13 cellular contexts compared by ENCODE assay signal in the genomic region with DNA sequence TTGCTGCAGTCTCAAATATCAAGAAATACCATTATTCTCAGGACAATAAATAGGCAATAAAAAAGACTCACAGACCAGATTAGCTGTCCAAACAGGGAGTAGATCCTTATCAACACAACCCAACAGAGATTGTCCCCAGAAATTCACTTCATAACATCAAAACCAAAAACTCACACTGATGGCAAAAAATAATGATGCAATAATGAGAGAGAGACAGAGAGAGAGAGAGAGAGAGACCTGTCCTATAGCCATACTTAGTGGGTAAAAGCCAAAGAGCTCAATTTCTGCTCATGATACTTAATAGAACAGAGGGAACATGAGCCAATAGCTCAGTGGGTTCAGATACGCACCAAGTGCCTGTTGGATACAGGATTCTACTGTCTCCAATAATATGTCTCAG.
A peak's percentile ranks its signal among the peaks of the same experiment; 100 is the strongest.
DNase-seq lines count a peak whose midpoint lies in the region; ATAC-seq, FAIRE-seq and TF ChIP-seq lines count a peak whose summit lies in the region.
"Had no signal": no experiment of that assay in that cellular context is flagged by ENCODE, and none has a peak within 500 bp of the region (broad histone marks: within the 10 kb centered on the region; RNA-seq: fewer than 3 reads in every experiment).

No MANE protein-coding gene starts in this region.

- no peak for TF ChIP-seq RAD21 in A549 (conservative IDR thresholded peaks at IDR 0.05 in 1 of 2, IDR thresholded peaks at IDR 0.05 in 1 of 2)

- TF ChIP-seq EP300 in A549 (IDR thresholded peaks at IDR 0.05): no peak

- CTCF ChIA-PET in A549 (lab: Yijun Ruan, JAX): interaction anchor here (0.9 kb wide), 1 partner anchor 17 kb away, joined by 3 read pairs; no protein-coding TSS in a partner anchor

- H3K9me3 Mint-ChIP-seq in GM23338 (no peaks in the 10 kb centered on the region), type B pancreatic cell (peaks cover 4% of the 10 kb centered on the region)
- H3K9me3 Mint-ChIP-seq: CD8-positive, alpha-beta T cell had no signal

- H3K27ac ChIP-seq in A549 (peak overlapping the region in 1 of 2 experiments; percentile 56; a peak in 3 of 6 replicates), GM23338 (ENCODE audit: low read depth) (no peak overlapping the region), Peyer's patch (no peak overlapping the region)

- H3K36me3 ChIP-seq in GM23338 (ENCODE audit: insufficient read depth): no peaks in the 10 kb centered on the region
- H3K36me3 ChIP-seq in MG63: no peaks in the 10 kb centered on the region
- no peaks in the 10 kb centered on the region for H3K36me3 ChIP-seq in Peyer's patch

- DNase-seq in A549 (ENCODE audit: low read depth in 1 of 2, low spot score in 1 of 2) (no peak), GM23338 (ENCODE audit: low spot score) (no peak), NAMALWA (ENCODE audit: low spot score) (peak; percentile 40), type B pancreatic cell (ENCODE audit: extremely low spot score, unreplicated experiment) (no peak), MG63 (no peak), GM19239 (ENCODE audit: insufficient read length, low spot score) (no peak), Peyer's patch (no peak)
- DNase-seq: CD8-positive, alpha-beta T cell; COR-L47; DMS53; GF-D8 had no signal

- H3K27me3 ChIP-seq in GM23338 (ENCODE audit: insufficient read depth) (no peaks in the 10 kb centered on the region), MG63 (no peaks in the 10 kb centered on the region; the same call in 1 of the 2 replicates), Peyer's patch (no peaks in the 10 kb centered on the region)

- H3F3A ChIP-seq in GM23338 (replicated peaks; ENCODE audit: low read depth): no peaks in the 10 kb centered on the region

- H3K4me1 Mint-ChIP-seq in GM23338: no peaks in the 10 kb centered on the region
- no peaks in the 10 kb centered on the region for H3K4me1 Mint-ChIP-seq in type B pancreatic cell (ENCODE audit: unreplicated experiment)

- H3K4me1 ChIP-seq in A549 (0 out of 3 replicates have a peak, but pooled peaks cover 4% of the 10 kb centered on the region), GM23338 (ENCODE audit: insufficient read depth) (no peaks in the 10 kb centered on the region), Peyer's patch (no peaks in the 10 kb centered on the region)

- H3K4me2 ChIP-seq in A549: peak overlapping the region; percentile 48
- no peak overlapping the region for H3K4me2 ChIP-seq in GM23338

- H3K36me3 Mint-ChIP-seq in GM23338 (ENCODE audit: low read depth): no peaks in the 10 kb centered on the region
- H3K36me3 Mint-ChIP-seq in type B pancreatic cell: no peaks in the 10 kb centered on the region
- H3K36me3 Mint-ChIP-seq: CD8-positive, alpha-beta T cell had no signal

- H3K27ac Mint-ChIP-seq in GM23338 (no peak overlapping the region), type B pancreatic cell (no peak overlapping the region)
- H3K27ac Mint-ChIP-seq: CD14-positive monocyte; CD8-positive, alpha-beta T cell had no signal

- H3K4me3 Mint-ChIP-seq in GM23338: peak overlapping the region; percentile 38; the same call in 1 of the 3 replicates
- peak overlapping the region; percentile 26 for H3K4me3 Mint-ChIP-seq in type B pancreatic cell
- H3K4me3 Mint-ChIP-seq: CD8-positive, alpha-beta T cell had no signal

- peak overlapping the region; percentile 27; the same call in 2 of the 3 replicates for H3K4me3 ChIP-seq in A549
- no peak overlapping the region for H3K4me3 ChIP-seq in GM23338
- no peak overlapping the region for H3K4me3 ChIP-seq in MG63
- no peak overlapping the region for H3K4me3 ChIP-seq in Peyer's patch

- TF ChIP-seq CTCF in A549 (IDR thresholded peaks at IDR 0.05) (no peak), GM23338 (conservative IDR thresholded peaks at IDR 0.05; ENCODE audit: low read depth in 2 of 2) (no peak), type B pancreatic cell (conservative IDR thresholded peaks at IDR 0.05) (no peak), Peyer's patch (IDR thresholded peaks at IDR 0.05) (no peak)

- no peaks in the 10 kb centered on the region for H4K20me1 ChIP-seq in GM23338 (replicated peaks; ENCODE audit: insufficient read depth)

- no peaks in the 10 kb centered on the region for H3K9me2 ChIP-seq in GM23338 (ENCODE audit: insufficient read depth)

- 95% methylated on average over 1 of the region's 1 CpG for WGBS in A549 (ENCODE audit: missing lambda C conversion rate)

- POLR2A ChIA-PET in A549 (lab: Yijun Ruan, JAX): no interaction called here

- H3K9me3 ChIP-seq in A549 (no peaks in the 10 kb centered on the region), MG63 (no peaks in the 10 kb centered on the region), Peyer's patch (no peaks in the 10 kb centered on the region)

- H3K27me3 Mint-ChIP-seq in GM23338 (ENCODE audit: insufficient read depth, low read depth, poor library complexity) (peaks cover 3% of the 10 kb centered on the region), type B pancreatic cell (peaks cover 2% of the 10 kb centered on the region)

- no peak overlapping the region for H2AFZ ChIP-seq in GM23338

- no peak for TF ChIP-seq POLR2A in A549 (IDR thresholded peaks at IDR 0.05; ENCODE audit: low read length)
- TF ChIP-seq POLR2A in Peyer's patch (IDR thresholded peaks at IDR 0.05): no peak

- ATAC-seq in A549: no peak
- ATAC-seq in GM23338: no peak
- ATAC-seq: CD8-positive, alpha-beta T cell had no signal

- no peaks in the 10 kb centered on the region for H3K79me2 ChIP-seq in GM23338 (replicated peaks; ENCODE audit: insufficient read depth)

- FAIRE-seq in A549 (lab: Jason Lieb, UNC) (no peak), GM19239 (lab: Jason Lieb, UNC) (no peak)
- FAIRE-seq: H54 had no signal

TF ChIP-seq in A549, 52 proteins besides CTCF, POLR2A, EP300 and RAD21:
- no peak for TF ChIP-seq HOXA7 (CRISPR knock-in tag; IDR thresholded peaks at IDR 0.05)
- TF ChIP-seq, protein P1, sequence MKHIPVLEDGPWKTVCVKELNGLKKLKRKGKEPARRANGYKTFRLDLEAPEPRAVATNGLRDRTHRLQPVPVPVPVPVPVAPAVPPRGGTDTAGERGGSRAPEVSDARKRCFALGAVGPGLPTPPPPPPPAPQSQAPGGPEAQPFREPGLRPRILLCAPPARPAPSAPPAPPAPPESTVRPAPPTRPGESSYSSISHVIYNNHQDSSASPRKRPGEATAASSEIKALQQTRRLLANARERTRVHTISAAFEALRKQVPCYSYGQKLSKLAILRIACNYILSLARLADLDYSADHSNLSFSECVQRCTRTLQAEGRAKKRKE (CRISPR knock-in tag; IDR thresholded peaks at IDR 0.05; ENCODE audit: low read depth): no peak
- no peak for TF ChIP-seq FOXS1 (CRISPR knock-in tag; IDR thresholded peaks at IDR 0.05)
- TF ChIP-seq KDM5A (IDR thresholded peaks at IDR 0.05): no peak
- TF ChIP-seq EHF (CRISPR knock-in tag; IDR thresholded peaks at IDR 0.05): no peak
- no peak for TF ChIP-seq SMC3 (IDR thresholded peaks at IDR 0.05)
- TF ChIP-seq RCOR1 (IDR thresholded peaks at IDR 0.05; ENCODE audit: low read depth, low read length): no peak
- no peak for TF ChIP-seq MAFK (IDR thresholded peaks at IDR 0.05; ENCODE audit: partially characterized antibody)
- TF ChIP-seq ZC3H11A (IDR thresholded peaks at IDR 0.05): no peak
- no peak for TF ChIP-seq JUN (IDR thresholded peaks at IDR 0.05)
- TF ChIP-seq ZFP36 (IDR thresholded peaks at IDR 0.05; ENCODE audit: borderline replicate concordance, partially characterized antibody): no peak
- TF ChIP-seq FOSL2 (IDR thresholded peaks at IDR 0.05): no peak
- no peak for TF ChIP-seq FOSL2 (CRISPR knock-in tag; IDR thresholded peaks at IDR 0.05)
- TF ChIP-seq HDAC2 (IDR thresholded peaks at IDR 0.05): no peak
- TF ChIP-seq, protein P2, sequence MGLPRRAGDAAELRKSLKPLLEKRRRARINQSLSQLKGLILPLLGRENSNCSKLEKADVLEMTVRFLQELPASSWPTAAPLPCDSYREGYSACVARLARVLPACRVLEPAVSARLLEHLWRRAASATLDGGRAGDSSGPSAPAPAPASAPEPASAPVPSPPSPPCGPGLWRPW (IDR thresholded peaks at IDR 0.05): no peak
- TF ChIP-seq GATA3 (IDR thresholded peaks at IDR 0.05; ENCODE audit: borderline replicate concordance): no peak

TF ChIP-seq in GM23338, 12 proteins besides CTCF, POLR2A, EP300 and RAD21 (continues in another document):
- TF ChIP-seq EZH2phosphoT487 (IDR thresholded peaks at IDR 0.05; ENCODE audit: unreplicated experiment): no peak
